In the genomic region with DNA sequence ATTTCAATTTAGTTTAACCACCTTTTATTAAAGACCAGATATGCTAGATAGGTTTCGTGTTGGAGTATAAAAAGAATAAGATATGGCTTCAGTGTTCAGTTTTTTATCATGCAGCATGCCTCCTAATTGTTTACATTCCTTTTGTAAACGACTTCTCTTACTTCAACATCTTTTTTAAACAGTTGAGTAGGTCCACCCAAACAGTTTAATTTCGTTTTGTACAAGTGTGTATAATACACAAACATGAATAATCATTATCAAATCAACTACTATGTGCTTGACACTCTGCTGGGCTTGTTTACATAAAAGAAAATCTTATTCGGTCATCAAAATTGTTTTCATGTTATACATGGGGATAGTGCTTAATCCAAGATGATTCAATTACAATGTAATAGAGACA, we compare ENCODE assay signal across 20 cellular contexts.
DNase-seq lines count a peak whose midpoint lies in the region; ATAC-seq, FAIRE-seq and TF ChIP-seq lines count a peak whose summit lies in the region.
"Had no signal": no experiment of that assay in that cellular context is flagged by ENCODE, and none has a peak within 500 bp of the region (broad histone marks: within the 10 kb centered on the region; RNA-seq: fewer than 3 reads in every experiment).

No MANE protein-coding gene starts in this region.

- H3K18ac ChIP-seq in mesenchymal stem cell (ENCODE audit: low read depth in 1 of 2, low read length in 2 of 2), result no peak overlapping the region

- H3K27ac ChIP-seq in AG04450 (ENCODE audit: low read depth, low read length) (no peak overlapping the region), mesenchymal stem cell (ENCODE audit: low read length, poor library complexity, severe bottlenecking) (no peak overlapping the region)
- H3K27ac ChIP-seq: 22Rv1; A549; BLaER1 treated with 17β-estradiol and CSF1 and Interleukin-3, amounts not matched to agents 10 nM and 100 nM; C4-2B had no signal

- H3K9me3 ChIP-seq in AG04450 (ENCODE audit: control insufficient read depth, insufficient read depth, low read length) (no peaks in the 10 kb centered on the region), mesenchymal stem cell (ENCODE audit: control insufficient read depth, low read length) (peaks cover 4% of the 10 kb centered on the region)
- H3K9me3 ChIP-seq: A549; BLaER1 treated with 17β-estradiol and CSF1 and Interleukin-3, amounts not matched to agents 10 nM and 100 nM; Caco-2 had no signal

- no peak overlapping the region for H2AFZ ChIP-seq in mesenchymal stem cell (ENCODE audit: low read depth, low read length)

- H4K8ac ChIP-seq in mesenchymal stem cell (ENCODE audit: low read length), result no peak overlapping the region

- H3K4ac ChIP-seq in mesenchymal stem cell (ENCODE audit: low read depth in 1 of 2, low read length in 2 of 2), result no peak overlapping the region

- H2AK5ac ChIP-seq in mesenchymal stem cell (ENCODE audit: low read length, severe bottlenecking), result no peak overlapping the region

- H2BK120ac ChIP-seq in mesenchymal stem cell (ENCODE audit: low read depth, low read length), result no peak overlapping the region

- peak; percentile 27 for DNase-seq in AG04450 (ENCODE audit: low read depth, low spot score)
- peak; percentile 40 for DNase-seq in mesenchymal stem cell
- DNase-seq in left ventricle myocardium superior, result no peak
- no peak for DNase-seq in activated CD4-positive, alpha-beta T cell treated with anti-CD3 and anti-CD28 coated beads for 48 hours
- DNase-seq: ACHN; AML-193; Caco-2; Calu3; CD4-positive, alpha-beta T cell; CD8-positive, alpha-beta T cell; DMS79 treated with DMSO at 0.1 percent for 48 hours; GF-D8 had no signal

- H3K14ac ChIP-seq in mesenchymal stem cell (ENCODE audit: low read length in 2 of 2), result no peak overlapping the region

- no peaks in the 10 kb centered on the region for H3K4me1 ChIP-seq in mesenchymal stem cell (ENCODE audit: control insufficient read depth, insufficient read depth, low read depth, low read length)
- H3K4me1 ChIP-seq: A549; BLaER1 treated with 17β-estradiol and CSF1 and Interleukin-3, amounts not matched to agents 10 nM and 100 nM; Caco-2 had no signal

- TF ChIP-seq CTCF in AG04450 (IDR thresholded peaks at IDR 0.05; ENCODE audit: low read depth, low read length), result no peak

- H2BK15ac ChIP-seq in mesenchymal stem cell (ENCODE audit: low read depth, poor library complexity, severe bottlenecking), result no peak overlapping the region

- CTCF ChIA-PET in AG04450 (lab: Charles Lee), result no interaction called here

- ATAC-seq in left ventricle myocardium superior, result no peak
- ATAC-seq: A549; CD8-positive, alpha-beta T cell had no signal

- H3K9ac ChIP-seq in mesenchymal stem cell (ENCODE audit: low read length), result no peak overlapping the region
- H3K9ac ChIP-seq: BLaER1 treated with 17β-estradiol and CSF1 and Interleukin-3, amounts not matched to agents 10 nM and 100 nM had no signal

- intact Hi-C loops in left ventricle myocardium superior (cut with micrococcal nuclease), result no loop called here

- H3K36me3 ChIP-seq in mesenchymal stem cell (ENCODE audit: control insufficient read depth in 1 of 2, insufficient read depth in 2 of 2, low read depth in 1 of 2, low read length in 2 of 2), result no peaks in the 10 kb centered on the region
- H3K36me3 ChIP-seq: BLaER1 treated with 17β-estradiol and CSF1 and Interleukin-3, amounts not matched to agents 10 nM and 100 nM had no signal

- no peak overlapping the region for H2BK12ac ChIP-seq in mesenchymal stem cell (ENCODE audit: low read length in 2 of 2)

- POLR2A ChIA-PET in AG04450 (lab: Yijun Ruan, JAX), result no interaction called here

- H2BK5ac ChIP-seq in mesenchymal stem cell (ENCODE audit: low read depth, low read length, poor library complexity, severe bottlenecking), result no peak overlapping the region

- H4K91ac ChIP-seq in mesenchymal stem cell (ENCODE audit: low read length), result no peak overlapping the region

- H3K27me3 ChIP-seq in AG04450 (ENCODE audit: control insufficient read depth, insufficient read depth, low read length), result no peaks in the 10 kb centered on the region
- no peaks in the 10 kb centered on the region for H3K27me3 ChIP-seq in mesenchymal stem cell (ENCODE audit: control insufficient read depth in 1 of 2, insufficient read depth in 1 of 2, low read length in 2 of 2)
- H3K27me3 ChIP-seq: BLaER1 treated with 17β-estradiol and CSF1 and Interleukin-3, amounts not matched to agents 10 nM and 100 nM had no signal

- peak; percentile 8 for FAIRE-seq in endometrium (lab: Jason Lieb, UNC)
- FAIRE-seq: A549, D721Med, G401.6, GM12891 had no signal

- no peak overlapping the region for H3K4me2 ChIP-seq in mesenchymal stem cell (ENCODE audit: low read length, poor library complexity, severe bottlenecking)
- H3K4me2 ChIP-seq: A549; BLaER1 treated with 17β-estradiol and CSF1 and Interleukin-3, amounts not matched to agents 10 nM and 100 nM had no signal

- no peak overlapping the region for H3K4me3 ChIP-seq in AG04450 (ENCODE audit: low read depth, low read length)
- H3K4me3 ChIP-seq in mesenchymal stem cell (ENCODE audit: insufficient read depth in 1 of 2, low read depth in 1 of 2, low read length in 2 of 2), result no peak overlapping the region
- H3K4me3 ChIP-seq: A549; BLaER1 treated with 17β-estradiol and CSF1 and Interleukin-3, amounts not matched to agents 10 nM and 100 nM had no signal

- H3K23ac ChIP-seq in mesenchymal stem cell (ENCODE audit: low read length in 2 of 2), result no peak overlapping the region

- H3K79me1 ChIP-seq in mesenchymal stem cell (replicated peaks; ENCODE audit: low read length, poor library complexity, severe bottlenecking), result no peaks in the 10 kb centered on the region

- no CpG with 5 or more reads among the region's 4 CpGs for WGBS in mesenchymal stem cell

Comparison
In these comparisons a context has a peak if more than half of its experiments do, and no peak if none do; other contexts are left out.
1. DNase-seq: peak in AG04450 (single experiment) and mesenchymal stem cell (single experiment); none in left ventricle myocardium superior (single experiment) and activated CD4-positive, alpha-beta T cell treated with anti-CD3 and anti-CD28 coated beads for 48 hours (single experiment).